In the genomic region with DNA sequence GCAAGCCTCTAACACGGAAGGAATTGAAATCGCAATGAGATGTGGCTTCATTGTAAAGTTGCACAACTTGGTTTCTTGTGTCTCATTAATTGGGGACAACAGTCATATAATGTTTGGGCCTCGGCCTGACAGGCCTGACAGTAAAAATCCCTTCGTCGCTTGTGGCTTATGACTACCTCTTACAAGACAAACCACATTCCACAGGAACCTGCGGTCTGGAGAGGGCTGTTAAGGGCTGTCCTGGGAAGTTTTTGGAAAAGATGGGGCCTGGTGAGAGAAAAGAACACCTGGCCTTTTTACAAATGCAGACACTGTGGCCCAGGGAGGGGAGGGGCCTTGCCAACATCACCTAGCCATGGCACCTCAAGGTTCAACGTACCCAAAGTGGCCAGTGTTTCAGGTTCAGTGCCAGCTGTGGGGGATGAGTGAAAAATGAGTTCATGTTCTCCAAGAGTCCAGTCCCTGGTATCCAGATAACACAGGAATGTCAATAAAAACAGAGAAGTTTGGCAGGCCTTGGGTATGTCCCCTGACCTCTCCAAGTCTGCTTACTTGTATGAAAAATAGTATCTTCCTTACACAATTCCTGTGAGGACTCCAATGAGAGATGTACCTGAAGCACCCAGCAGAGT, we compare ENCODE assay signal across 8 cellular contexts. TPM values are rescaled to one million over a fixed set of nuclear protein-coding genes. Genes with fewer than 3 reads are reported as not detected.
DNase-seq lines count a peak whose midpoint lies in the region; ATAC-seq lines count a peak whose summit lies in the region.

No MANE protein-coding gene starts in this region.

- 29 to 31% methylated on average over 7 of the region's 7 CpGs for WGBS in GM23248 (ENCODE audit: low coverage in 1 of 2, low lambda C conversion rate in 2 of 2, missing lambda C conversion rate in 2 of 2), 2 experiments

- H3K9me2 ChIP-seq in GM23248 (ENCODE audit: insufficient read depth) = no peaks in the 10 kb centered on the region

- H3K27ac ChIP-seq in GM23248 = peak overlapping the region; percentile 87
- peak overlapping the region; percentile 77 for H3K27ac ChIP-seq in rectal smooth muscle tissue (ENCODE audit: low read depth, low read length)

- H3K79me2 ChIP-seq in GM23248 (ENCODE audit: insufficient read depth) = peaks cover 81% of the 10 kb centered on the region

- peak; percentile 75 for DNase-seq in GM23248
- peak; percentile 78 for DNase-seq in SW480 (ENCODE audit: low spot score)
- DNase-seq in glomerular visceral epithelial cell (ENCODE audit: extremely low spot score) = peak; percentile 84
- no peak for DNase-seq in NCI-H748 (lab: John Stamatoyannopoulos, UW; ENCODE audit: unreplicated experiment)
- DNase-seq in amygdala (lab: John Stamatoyannopoulos, UW) = no peak
- DNase-seq in NCI-H1417 (lab: John Stamatoyannopoulos, UW) = no peak

- H3K9ac ChIP-seq in GM23248 (peak overlapping the region; percentile 68), rectal smooth muscle tissue (ENCODE audit: low read length) (no peak overlapping the region)

- no peaks in the 10 kb centered on the region for H3K36me3 ChIP-seq in GM23248 (ENCODE audit: low read depth)
- H3K36me3 ChIP-seq in rectal smooth muscle tissue (ENCODE audit: control insufficient read depth, insufficient read depth, low read length) = no peaks in the 10 kb centered on the region

- H3K4me3 ChIP-seq in GM23248 = peak overlapping the region; percentile 54
- no peak overlapping the region for H3K4me3 ChIP-seq in rectal smooth muscle tissue (ENCODE audit: low read length)

- no peaks in the 10 kb centered on the region for H3K27me3 ChIP-seq in GM23248 (replicated peaks; ENCODE audit: insufficient read depth)
- H3K27me3 ChIP-seq in rectal smooth muscle tissue (ENCODE audit: control insufficient read depth, insufficient read depth, low read length) = no peaks in the 10 kb centered on the region

- in situ Hi-C loops in GM23248 (cut with MboI) = no loop called here

- H3F3A ChIP-seq in GM23248 (ENCODE audit: insufficient read depth) = peaks cover 35% of the 10 kb centered on the region

- H3K9me3 ChIP-seq in GM23248 (ENCODE audit: low read depth) = no peaks in the 10 kb centered on the region

- ATAC-seq in GM19023 (IDR thresholded peaks at IDR 0.05; ENCODE audit: unreplicated experiment) = no peak

- H3K4me1 ChIP-seq in GM23248 (ENCODE audit: insufficient read depth) (peaks cover 34% of the 10 kb centered on the region), rectal smooth muscle tissue (ENCODE audit: control insufficient read depth, insufficient read depth, low read length) (peaks cover 32% of the 10 kb centered on the region)

- no peaks in the 10 kb centered on the region for H4K20me1 ChIP-seq in GM23248 (ENCODE audit: insufficient read depth)

- no peak overlapping the region for H2AFZ ChIP-seq in GM23248

- H3K4me2 ChIP-seq in GM23248 (ENCODE audit: unreplicated experiment) = peak overlapping the region; percentile 83

RNA-seq across cellular contexts. Expression of gene SHB, which starts 22.2 kb away (rescaled TPM):
- total RNA-seq in GM23248 (2014; rRNA removed; shearing (Covaris generic)) = 9.9 and 11.1 TPM in 2 replicates
- 3.9 and 4.4 TPM in 2 replicates for polyA plus RNA-seq in GM23248 (2016; fragmentation: Nextera tagmentation; extraction: Ambion mirVana)

Comparison
In these comparisons a context has a peak if more than half of its experiments do, and no peak if none do; other contexts are left out.
1. DNase-seq: peak in GM23248 (single experiment), SW480 (single experiment) and glomerular visceral epithelial cell (single experiment); none in NCI-H748 (single experiment), amygdala (0 of 56) and NCI-H1417 (0 of 3).